17 cellular contexts compared by ENCODE assay signal in genomic region chr12:48125985-48126384, GRCh38.
"Had no signal": no experiment of that assay in that cellular context is flagged by ENCODE, and none has a peak within 500 bp of the region (broad histone marks: within the 10 kb centered on the region; RNA-seq: fewer than 3 reads in every experiment).

No MANE protein-coding gene starts in this region.

- ATAC-seq: activated CD4-positive, alpha-beta T cell treated with anti-CD3 and anti-CD28 coated beads for 36 hours; activated CD8-positive, alpha-beta memory T cell treated with anti-CD3 and anti-CD28 coated beads, Interleukin-2, amount 10 ng/mL, durations not matched to agents 7 days and 5 days; stimulated activated memory B cell treated with anti-CD40 and anti-IgM and Interleukin-4, amounts not matched to agents 10 μg/mL and 1 μg/mL and 100 μg/mL, for 72 hours; T-helper 17 cell had no signal

- H3K27me3 ChIP-seq: esophagus muscularis mucosa, neural progenitor cell had no signal

- H3K4me3 Mint-ChIP-seq: activated CD4-positive, alpha-beta memory T cell treated with anti-CD3 and anti-CD28 coated beads for 36 hours; activated CD4-positive, alpha-beta T cell treated with anti-CD3 and anti-CD28 coated beads for 36 hours; activated CD8-positive, alpha-beta memory T cell treated with anti-CD3 and anti-CD28 coated beads, Interleukin-2, amount 10 ng/mL, durations not matched to agents 7 days and 5 days; activated naive CD4-positive, alpha-beta T cell treated with anti-CD3 and anti-CD28 coated beads, Interleukin-2, amount 10 ng/mL, durations not matched to agents 7 days and 5 days; immature natural killer cell; mesothelial cell of epicardium; neural progenitor cell; stimulated activated memory B cell treated with anti-CD40 and anti-IgM and Interleukin-4, amounts not matched to agents 10 μg/mL and 1 μg/mL and 100 μg/mL, for 72 hours; T-helper 17 cell had no signal

- H3K27me3 Mint-ChIP-seq: activated CD4-positive, alpha-beta memory T cell treated with anti-CD3 and anti-CD28 coated beads for 36 hours; activated CD4-positive, alpha-beta T cell treated with anti-CD3 and anti-CD28 coated beads for 36 hours; activated CD8-positive, alpha-beta memory T cell treated with anti-CD3 and anti-CD28 coated beads, Interleukin-2, amount 10 ng/mL, durations not matched to agents 7 days and 5 days; activated naive CD4-positive, alpha-beta T cell treated with anti-CD3 and anti-CD28 coated beads, Interleukin-2, amount 10 ng/mL, durations not matched to agents 7 days and 5 days; stimulated activated memory B cell treated with anti-CD40 and anti-IgM and Interleukin-4, amounts not matched to agents 10 μg/mL and 1 μg/mL and 100 μg/mL, for 72 hours; T-helper 17 cell had no signal

- H3K27ac ChIP-seq: neural progenitor cell had no signal

- H3K9me3 ChIP-seq: esophagus muscularis mucosa had no signal

- H3K4me3 ChIP-seq: esophagus muscularis mucosa, lung, neural progenitor cell had no signal

- H3K9me3 Mint-ChIP-seq: activated CD4-positive, alpha-beta memory T cell treated with anti-CD3 and anti-CD28 coated beads for 36 hours; activated naive CD4-positive, alpha-beta T cell treated with anti-CD3 and anti-CD28 coated beads, Interleukin-2, amount 10 ng/mL, durations not matched to agents 7 days and 5 days; activated T-helper 2 cell treated with anti-CD3 and anti-CD28 coated beads, Interferon-gamma antibody, Interleukin-2, Interleukin-4, amounts not matched to agents 10 μg/mL and 5 μg/mL and 100 μg/mL, durations not matched to agents 14 hours and 24 hours and 36 hours; immature natural killer cell; mesothelial cell of epicardium; neural progenitor cell; stimulated activated memory B cell treated with anti-CD40 and anti-IgM and Interleukin-4, amounts not matched to agents 10 μg/mL and 1 μg/mL and 100 μg/mL, for 72 hours had no signal

- H3K4me1 Mint-ChIP-seq: activated naive CD4-positive, alpha-beta T cell treated with anti-CD3 and anti-CD28 coated beads, Interleukin-2, amount 10 ng/mL, durations not matched to agents 7 days and 5 days; immature natural killer cell had no signal

- DNase-seq: activated CD4-positive, alpha-beta memory T cell treated with anti-CD3 and anti-CD28 coated beads for 36 hours; activated CD4-positive, alpha-beta T cell treated with anti-CD3 and anti-CD28 coated beads for 36 hours; activated CD8-positive, alpha-beta memory T cell treated with anti-CD3 and anti-CD28 coated beads, Interleukin-2, amount 10 ng/mL, durations not matched to agents 7 days and 5 days; activated naive CD4-positive, alpha-beta T cell treated with anti-CD3 and anti-CD28 coated beads, Interleukin-2, amount 10 ng/mL, durations not matched to agents 7 days and 5 days; activated T-cell treated with anti-CD3 and anti-CD28 coated beads, Interleukin-2, amount 50 U/mL, for 1 hour; central memory CD4-positive, alpha-beta T cell; cortex of kidney; effector CD4-positive, alpha-beta T cell; immature natural killer cell; stimulated activated CD4-positive, alpha-beta T cell treated with anti-CD3 and anti-CD28 coated beads, Interleukin-2, amount 100 ng/mL, for 48 hours; T-helper 17 cell had no signal

- H3K27ac Mint-ChIP-seq: activated CD4-positive, alpha-beta memory T cell treated with anti-CD3 and anti-CD28 coated beads for 36 hours; activated CD4-positive, alpha-beta T cell treated with anti-CD3 and anti-CD28 coated beads for 36 hours; activated CD8-positive, alpha-beta memory T cell treated with anti-CD3 and anti-CD28 coated beads, Interleukin-2, amount 10 ng/mL, durations not matched to agents 7 days and 5 days; activated naive CD4-positive, alpha-beta T cell treated with anti-CD3 and anti-CD28 coated beads, Interleukin-2, amount 10 ng/mL, durations not matched to agents 7 days and 5 days; activated T-helper 2 cell treated with anti-CD3 and anti-CD28 coated beads, Interferon-gamma antibody, Interleukin-2, Interleukin-4, amounts not matched to agents 10 μg/mL and 5 μg/mL and 100 μg/mL, durations not matched to agents 14 hours and 24 hours and 36 hours; immature natural killer cell; mesothelial cell of epicardium; neural progenitor cell; stimulated activated memory B cell treated with anti-CD40 and anti-IgM and Interleukin-4, amounts not matched to agents 10 μg/mL and 1 μg/mL and 100 μg/mL, for 72 hours; T-helper 17 cell had no signal
